Comparison of ENCODE assay signal across 11 cellular contexts in genomic region chr22:22161924-22162851, GRCh38.
DNase-seq lines count a peak whose midpoint lies in the region; ATAC-seq, FAIRE-seq and TF ChIP-seq lines count a peak whose summit lies in the region.
"Had no signal": no experiment of that assay in that cellular context is flagged by ENCODE, and none has a peak within 500 bp of the region (broad histone marks: within the 10 kb centered on the region; RNA-seq: fewer than 3 reads in every experiment).

No MANE protein-coding gene starts in this region.

- no peak for TF ChIP-seq EP300 in sigmoid colon (IDR thresholded peaks at IDR 0.05)

- TF ChIP-seq CTCF in DOHH2 (IDR thresholded peaks at IDR 0.05; ENCODE audit: low read depth, low read length, poor library complexity, severe bottlenecking) (no peak), MM.1S (IDR thresholded peaks at IDR 0.05; ENCODE audit: low read length) (no peak), sigmoid colon (IDR thresholded peaks at IDR 0.05) (no peak)

- H3K79me2 ChIP-seq in DOHH2 (ENCODE audit: control insufficient read depth, low read length) = 0 out of 2 replicates have a peak, but pooled peaks cover 4% of the 10 kb centered on the region
- no peaks in the 10 kb centered on the region for H3K79me2 ChIP-seq in MM.1S (ENCODE audit: low read length)

- H4K20me1 ChIP-seq in DOHH2 (ENCODE audit: control insufficient read depth, insufficient read depth, low read depth, low read length) (no peaks in the 10 kb centered on the region), MM.1S (ENCODE audit: insufficient read depth, low read length) (no peaks in the 10 kb centered on the region)

- H3K9me3 ChIP-seq in DOHH2 (ENCODE audit: control insufficient read depth, insufficient read depth, low read length) (no peaks in the 10 kb centered on the region), MM.1S (replicated peaks; ENCODE audit: insufficient read depth, low read length) (no peaks in the 10 kb centered on the region), sigmoid colon (no peaks in the 10 kb centered on the region)
- H3K9me3 ChIP-seq: breast epithelium had no signal

- DNase-seq in GM19239 (ENCODE audit: insufficient read length, low spot score) (peak; percentile 34), MM.1S (peak; percentile 90), sigmoid colon (no peak), DMS114 treated with DMSO at 0.1 percent for 48 hours (lab: John Stamatoyannopoulos, UW; ENCODE audit: unreplicated experiment) (no peak), NCI-H748 (lab: John Stamatoyannopoulos, UW; ENCODE audit: unreplicated experiment) (no peak), NCI-H774 (lab: John Stamatoyannopoulos, UW) (no peak)
- DNase-seq: NCI-H2227 treated with DMSO at 0.1 percent for 48 hours, SW 1271 had no signal

- no peaks in the 10 kb centered on the region for H3K27me3 ChIP-seq in DOHH2 (ENCODE audit: control insufficient read depth, low read length)
- H3K27me3 ChIP-seq in MM.1S (replicated peaks; ENCODE audit: insufficient read depth, low read length) = no peaks in the 10 kb centered on the region
- peaks cover 0 to 13% (median 0%) of the 10 kb centered on the region in 3 donors for H3K27me3 ChIP-seq in sigmoid colon

- intact Hi-C loops in sigmoid colon (cut with DNase I) = no loop called here

- H3K9ac ChIP-seq in MM.1S (ENCODE audit: low read length) = peak overlapping the region; percentile 13; the same call in 1 of the 2 replicates

- H3K36me3 ChIP-seq in DOHH2 (ENCODE audit: control insufficient read depth, low read length) (peaks cover 15% of the 10 kb centered on the region), MM.1S (replicated peaks; ENCODE audit: insufficient read depth, low read length) (no peaks in the 10 kb centered on the region), sigmoid colon (no peaks in the 10 kb centered on the region)
- H3K36me3 ChIP-seq: breast epithelium had no signal

- H2AFZ ChIP-seq in MM.1S (ENCODE audit: low read length) = peak overlapping the region; percentile 49

- H3K4me1 ChIP-seq in DOHH2 (ENCODE audit: control insufficient read depth, low read length) (peaks cover 85% of the 10 kb centered on the region), MM.1S (ENCODE audit: low read length) (peaks cover 34% of the 10 kb centered on the region), sigmoid colon (no peaks in the 10 kb centered on the region)
- H3K4me1 ChIP-seq: breast epithelium had no signal

- H3F3A ChIP-seq in DOHH2 (ENCODE audit: control insufficient read depth, insufficient read depth) (peaks cover 53% of the 10 kb centered on the region), MM.1S (ENCODE audit: insufficient read depth, low read length) (peaks cover 4% of the 10 kb centered on the region)

- H3K4me2 ChIP-seq in DOHH2 (ENCODE audit: low read length) (peak overlapping the region; percentile 99), MM.1S (ENCODE audit: low read depth, low read length) (peak overlapping the region; percentile 52)

- H3K4me3 ChIP-seq in DOHH2 (ENCODE audit: low read length) (peak overlapping the region; percentile 74), MM.1S (ENCODE audit: low read length) (no peak overlapping the region), sigmoid colon (no peak overlapping the region)
- H3K4me3 ChIP-seq: breast epithelium had no signal

- peak overlapping the region; percentile 100 for H3K27ac ChIP-seq in DOHH2 (ENCODE audit: low read depth, low read length)
- H3K27ac ChIP-seq in MM.1S (ENCODE audit: low read length) = peak overlapping the region; percentile 37; the same call in 1 of the 2 replicates
- H3K27ac ChIP-seq in sigmoid colon = no peak overlapping the region
- H3K27ac ChIP-seq: breast epithelium had no signal

- peak; percentile 100 for FAIRE-seq in GM19239 (lab: Jason Lieb, UNC)

- TF ChIP-seq POLR2A in sigmoid colon (IDR thresholded peaks at IDR 0.05) = no peak

- 65 to 71% methylated on average over 9 of the region's 9 CpGs for WGBS in sigmoid colon, 2 donors

- no peaks in the 10 kb centered on the region for H3K9me2 ChIP-seq in DOHH2 (replicated peaks; ENCODE audit: control insufficient read depth, low read length)
- no peaks in the 10 kb centered on the region for H3K9me2 ChIP-seq in MM.1S (replicated peaks; ENCODE audit: insufficient read depth, low read length)

- ATAC-seq in HG02798 (IDR thresholded peaks at IDR 0.05; ENCODE audit: poor library complexity, unreplicated experiment) = peak; percentile 72

Comparison
In these comparisons a context has a peak if more than half of its experiments do, and no peak if none do; other contexts are left out.
1. H3K27ac ChIP-seq: peak in DOHH2 (single experiment) and MM.1S (single experiment); none in sigmoid colon (0 of 4).
2. DNase-seq: peak in GM19239 (single experiment) and MM.1S (single experiment); none in sigmoid colon (single experiment), DMS114 treated with DMSO at 0.1 percent for 48 hours (single experiment), NCI-H748 (single experiment) and NCI-H774 (single experiment).